ENCODE assay signal across 29 cellular contexts in the genomic region with DNA sequence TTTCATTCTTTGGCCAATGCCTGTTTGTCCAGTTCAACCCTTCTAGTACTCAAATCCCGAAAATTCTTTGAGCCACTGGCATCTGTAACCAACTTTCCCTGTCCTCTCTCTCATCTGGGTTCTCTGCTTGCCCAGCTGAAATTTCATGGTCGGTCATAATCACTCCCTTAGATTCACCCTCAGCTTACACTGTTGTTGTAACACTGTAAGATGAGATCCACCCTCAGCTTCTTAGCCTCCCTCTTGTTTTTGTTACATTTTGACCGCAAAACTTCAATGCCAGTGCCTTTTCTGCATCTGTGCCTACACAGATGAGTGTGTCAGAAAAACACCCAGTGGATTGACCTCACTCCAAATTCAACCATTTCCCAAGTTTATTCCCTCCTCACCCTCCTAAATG.
"Had no signal": no experiment of that assay in that cellular context is flagged by ENCODE, and none has a peak within 500 bp of the region (broad histone marks: within the 10 kb centered on the region; RNA-seq: fewer than 3 reads in every experiment).

No MANE protein-coding gene starts in this region.

- H3K27ac ChIP-seq: ovary, parathyroid adenoma, psoas muscle, right lobe of liver, sigmoid colon, skin epidermis, spleen, thoracic aorta, thyroid gland, tibial nerve, upper lobe of left lung, vagina had no signal

- DNase-seq: naive thymus-derived CD8-positive, alpha-beta T cell; nephron progenitor cell; occipital lobe; ovary; posterior cingulate gyrus; psoas muscle; right cardiac atrium; right lobe of liver; sigmoid colon; spleen; stimulated activated CD4-positive, alpha-beta T cell treated with anti-CD3 and anti-CD28 coated beads, Interleukin-12 subunit alpha, Interleukin-12 subunit beta, amount 100 ng/mL, for 4 hours; stimulated activated CD4-positive, alpha-beta T cell treated with anti-CD3 and anti-CD28 coated beads, Interleukin-1b, Interleukin-23, amount 100 ng/mL, for 48 hours; stimulated activated CD4-positive, alpha-beta T cell treated with anti-CD3 and anti-CD28 coated beads, Interleukin-4, amount 100 ng/mL, for 1 hour; stimulated activated CD4-positive, alpha-beta T cell treated with anti-CD3 and anti-CD28 coated beads, Interleukin-4, amount 100 ng/mL, for 4 hours; stimulated activated CD8-positive, alpha-beta memory T cell treated with anti-CD3 and anti-CD28 coated beads, Interleukin-4, amount 100 ng/mL, for 48 hours; stimulated activated naive CD4-positive, alpha-beta T cell; stimulated activated naive CD8-positive, alpha-beta T cell treated with anti-CD3 and anti-CD28 coated beads, Interleukin-15, amount 100 ng/mL, for 72 hours; stimulated activated naive CD8-positive, alpha-beta T cell treated with anti-CD3 and anti-CD28 coated beads, Interleukin-15, Interleukin-2, amounts not matched to agents 100 U/mL and 50 U/mL, for 24 hours; thyroid gland; trophoblast cell; upper lobe of left lung had no signal

- H2AFZ ChIP-seq: parathyroid adenoma had no signal

- H3K9me3 ChIP-seq: ovary, psoas muscle, right lobe of liver, sigmoid colon, spleen, thoracic aorta, thyroid gland, tibial nerve, upper lobe of left lung, vagina had no signal

- ATAC-seq: naive thymus-derived CD8-positive, alpha-beta T cell; natural killer cell treated with Interleukin-12 subunit alpha and Interleukin-12 subunit beta and Interleukin-15 and Interleukin-18, amount 100 ng/mL, for 72 hours; psoas muscle; right cardiac atrium; right lobe of liver; stimulated activated memory B cell treated with anti-CD40 and anti-IgM and Interleukin-4, amounts not matched to agents 10 μg/mL and 1 μg/mL and 100 μg/mL, for 72 hours; stimulated activated naive CD8-positive, alpha-beta T cell treated with anti-CD3 and anti-CD28 coated beads, Interleukin-15, amount 100 ng/mL, for 72 hours; stimulated activated naive CD8-positive, alpha-beta T cell treated with anti-CD3 and anti-CD28 coated beads, Interleukin-15, Interleukin-2, amounts not matched to agents 100 U/mL and 50 U/mL, for 24 hours had no signal

- H3K36me3 ChIP-seq: ovary, right lobe of liver, sigmoid colon, spleen, thoracic aorta, thyroid gland, tibial nerve, upper lobe of left lung, vagina had no signal

- H3K27me3 ChIP-seq: ovary, right lobe of liver, sigmoid colon, spleen, thyroid gland, tibial nerve, upper lobe of left lung, vagina had no signal

- H3K4me1 ChIP-seq: parathyroid adenoma, psoas muscle, right lobe of liver, sigmoid colon, spleen, thyroid gland, tibial nerve, upper lobe of left lung, vagina had no signal

- H3K4me2 ChIP-seq: smooth muscle cell had no signal

- H3K9ac ChIP-seq: parathyroid adenoma had no signal

- H3K4me3 ChIP-seq: ovary, psoas muscle, right lobe of liver, sigmoid colon, skin epidermis, smooth muscle cell, spleen, thoracic aorta, thyroid gland, tibial nerve, upper lobe of left lung, vagina had no signal
